Comparison of ENCODE assay signal across 26 cellular contexts in the genomic region with DNA sequence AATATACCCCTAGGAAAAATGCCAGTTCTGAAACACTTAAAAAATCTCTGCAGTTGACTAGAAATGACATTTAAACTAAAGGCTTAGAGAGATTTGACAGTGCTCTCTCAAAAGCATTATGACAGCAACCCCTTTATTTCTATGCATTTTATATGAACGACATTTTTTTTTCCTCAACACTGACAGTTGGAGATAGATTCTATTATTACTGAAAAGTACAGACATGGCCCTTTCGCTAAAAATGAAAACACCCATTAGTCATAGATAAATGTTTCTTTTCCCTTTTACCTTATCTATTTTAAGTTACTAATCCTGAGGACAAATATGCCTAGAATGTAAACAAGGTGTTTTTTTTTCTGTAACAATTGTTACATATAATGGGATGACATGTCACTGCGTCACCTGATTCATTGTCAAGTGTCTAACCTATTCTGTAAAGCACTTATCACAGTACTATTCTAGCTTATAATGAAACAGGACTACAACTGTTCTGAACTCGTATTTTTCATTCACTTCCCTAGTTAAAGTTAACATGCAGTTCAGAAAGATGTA.
"Had no signal": no experiment of that assay in that cellular context is flagged by ENCODE, and none has a peak within 500 bp of the region (broad histone marks: within the 10 kb centered on the region; RNA-seq: fewer than 3 reads in every experiment).

No MANE protein-coding gene starts in this region.

- H2AFZ ChIP-seq: neural progenitor cell, parathyroid adenoma had no signal

- ATAC-seq: naive thymus-derived CD8-positive, alpha-beta T cell; natural killer cell treated with Interleukin-12 subunit alpha and Interleukin-12 subunit beta and Interleukin-15 and Interleukin-18, amount 100 ng/mL, for 72 hours; psoas muscle; right cardiac atrium; right lobe of liver; stimulated activated effector memory CD8-positive, alpha-beta T cell treated with anti-CD3 and anti-CD28 coated beads, Interleukin-12 subunit alpha, Interleukin-12 subunit beta, amount 100 ng/mL, for 72 hours; stimulated activated naive B cell treated with anti-CD40 and anti-IgM and Interleukin-4, amounts not matched to agents 10 μg/mL and 1 μg/mL and 100 μg/mL, for 72 hours had no signal

- H3K9ac ChIP-seq: neural progenitor cell, parathyroid adenoma had no signal

- H3K9me3 ChIP-seq: ovary, psoas muscle, right lobe of liver, stomach, thoracic aorta, thyroid gland, tibial nerve, upper lobe of left lung, vagina had no signal

- H3K36me3 ChIP-seq: neural progenitor cell, ovary, right lobe of liver, spleen, stomach, thoracic aorta, thyroid gland, tibial nerve, upper lobe of left lung, vagina had no signal

- DNase-seq: naive thymus-derived CD8-positive, alpha-beta T cell; nephron progenitor cell; occipital lobe; ovary; posterior cingulate gyrus; psoas muscle; right cardiac atrium; right lobe of liver; spleen; stimulated activated CD4-positive, alpha-beta T cell treated with anti-CD3 and anti-CD28 coated beads, Interleukin-12 subunit alpha, Interleukin-12 subunit beta, amount 100 ng/mL, for 4 hours; stimulated activated CD4-positive, alpha-beta T cell treated with anti-CD3 and anti-CD28 coated beads, Interleukin-1b, Interleukin-23, amount 100 ng/mL, for 48 hours; stimulated activated CD4-positive, alpha-beta T cell treated with anti-CD3 and anti-CD28 coated beads, Interleukin-4, amount 100 ng/mL, for 1 hour; stimulated activated naive B cell treated with anti-CD40 and anti-IgM and Interleukin-4, amounts not matched to agents 10 μg/mL and 1 μg/mL and 100 μg/mL, for 72 hours; stimulated activated naive CD4-positive, alpha-beta T cell treated with Interleukin-2 at 50 U/mL for 16 hours; stomach; thyroid gland; upper lobe of left lung had no signal

- H3K27ac ChIP-seq: neural progenitor cell, ovary, parathyroid adenoma, psoas muscle, right lobe of liver, skin epidermis, spleen, stomach, thoracic aorta, thyroid gland, tibial nerve, upper lobe of left lung, vagina had no signal

- H3K79me2 ChIP-seq: parathyroid adenoma had no signal

- H3K27me3 ChIP-seq: neural progenitor cell, ovary, right lobe of liver, spleen, stomach, thyroid gland, tibial nerve, upper lobe of left lung, vagina had no signal

- H3K4me2 ChIP-seq: neural progenitor cell, smooth muscle cell had no signal

- H3K4me3 ChIP-seq: neural progenitor cell, ovary, psoas muscle, right lobe of liver, skin epidermis, smooth muscle cell, spleen, stomach, thoracic aorta, thyroid gland, tibial nerve, upper lobe of left lung, vagina had no signal
